In the genomic region with DNA sequence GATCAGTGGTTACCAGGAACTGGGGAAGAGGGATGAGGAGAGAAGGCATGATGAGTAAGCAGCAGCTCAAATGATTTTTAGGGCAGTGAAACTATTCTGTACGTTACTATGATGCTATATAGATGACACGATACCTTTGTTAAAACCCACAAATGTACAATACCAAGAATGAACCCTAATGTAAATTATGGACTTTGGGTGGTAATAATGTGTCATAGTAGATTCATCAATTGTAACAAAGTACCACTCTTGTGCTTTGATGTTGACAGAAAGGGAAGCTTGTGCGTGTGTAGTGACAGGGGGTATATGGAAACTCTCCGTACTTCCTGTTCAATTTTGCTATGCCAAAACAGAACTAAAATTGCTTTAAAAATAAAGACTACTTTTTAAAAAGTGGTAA, we compare ENCODE assay signal across 7 cellular contexts. TPM values are rescaled to one million over a fixed set of nuclear protein-coding genes. Genes with fewer than 3 reads are reported as not detected.
A peak's percentile ranks its signal among the peaks of the same experiment; 100 is the strongest.
DNase-seq lines count a peak whose midpoint lies in the region; ATAC-seq, FAIRE-seq and TF ChIP-seq lines count a peak whose summit lies in the region.
"Not testable (repeated sequence)": the region's sequence is repeated elsewhere in the genome, so short reads cannot be mapped to it uniquely, and the experiment has no call there.

No MANE protein-coding gene starts in this region.

- H3K36me3 ChIP-seq in SK-N-MC (ENCODE audit: insufficient read depth, low read length): not testable (repeated sequence)

- FAIRE-seq in GM12891 (lab: Jason Lieb, UNC): peak; percentile 85

- H3K4me3 ChIP-seq in SK-N-MC: not testable (repeated sequence)

- H3K9me3 Mint-ChIP-seq in activated CD4-positive, alpha-beta memory T cell treated with anti-CD3 and anti-CD28 coated beads for 36 hours; activated naive CD4-positive, alpha-beta T cell treated with anti-CD3 and anti-CD28 coated beads for 36 hours; central memory CD8-positive, alpha-beta T cell; memory B cell; stimulated activated effector memory CD8-positive, alpha-beta T cell treated with anti-CD3 and anti-CD28 coated beads, Interleukin-12 subunit alpha, Interleukin-12 subunit beta, amount 100 ng/mL, for 72 hours: not testable (repeated sequence)

- not testable (repeated sequence) for H3K9me3 ChIP-seq in SK-N-MC (ENCODE audit: low read depth, low read length)

- H3K27me3 Mint-ChIP-seq in activated CD4-positive, alpha-beta memory T cell treated with anti-CD3 and anti-CD28 coated beads for 36 hours; activated naive CD4-positive, alpha-beta T cell treated with anti-CD3 and anti-CD28 coated beads for 36 hours (ENCODE audit: low read depth); central memory CD8-positive, alpha-beta T cell; memory B cell: not testable (repeated sequence)

- not testable (repeated sequence) for DNase-seq in GM12891 (ENCODE audit: insufficient read length, low spot score); SK-N-MC (ENCODE audit: low read depth, low spot score); activated CD4-positive, alpha-beta memory T cell treated with anti-CD3 and anti-CD28 coated beads for 36 hours; central memory CD8-positive, alpha-beta T cell (ENCODE audit: low spot score in 2 of 2); memory B cell (ENCODE audit: low spot score in 2 of 2); stimulated activated effector memory CD8-positive, alpha-beta T cell treated with anti-CD3 and anti-CD28 coated beads, Interleukin-12 subunit alpha, Interleukin-12 subunit beta, amount 100 ng/mL, for 72 hours (ENCODE audit: low spot score in 2 of 2)
- peak; percentile 38 for DNase-seq in activated naive CD4-positive, alpha-beta T cell treated with anti-CD3 and anti-CD28 coated beads for 36 hours

- intact Hi-C loops in activated CD4-positive, alpha-beta memory T cell treated with anti-CD3 and anti-CD28 coated beads for 36 hours (cut with micrococcal nuclease): loop anchor here (1.0 to 5.0 kb wide), 2 partner anchors 12 to 131 kb away; a partner anchor contains a TSS
- intact Hi-C loops in activated naive CD4-positive, alpha-beta T cell treated with anti-CD3 and anti-CD28 coated beads for 36 hours (cut with micrococcal nuclease): loop anchor here (1.0 to 5.0 kb wide), 3 partner anchors 12 to 54 kb away; a partner anchor contains a TSS

- peaks cover 40% of the 10 kb centered on the region for H3K4me1 Mint-ChIP-seq in activated CD4-positive, alpha-beta memory T cell treated with anti-CD3 and anti-CD28 coated beads for 36 hours (ENCODE audit: low read depth)
- H3K4me1 Mint-ChIP-seq in activated naive CD4-positive, alpha-beta T cell treated with anti-CD3 and anti-CD28 coated beads for 36 hours (ENCODE audit: low read depth): peaks cover 32% of the 10 kb centered on the region
- peaks cover 21% of the 10 kb centered on the region for H3K4me1 Mint-ChIP-seq in central memory CD8-positive, alpha-beta T cell
- peaks cover 11% of the 10 kb centered on the region for H3K4me1 Mint-ChIP-seq in memory B cell
- H3K4me1 Mint-ChIP-seq in stimulated activated effector memory CD8-positive, alpha-beta T cell treated with anti-CD3 and anti-CD28 coated beads, Interleukin-12 subunit alpha, Interleukin-12 subunit beta, amount 100 ng/mL, for 72 hours: peaks cover 23% of the 10 kb centered on the region

- POLR2A ChIA-PET in activated CD4-positive, alpha-beta memory T cell treated with anti-CD3 and anti-CD28 coated beads for 36 hours (lab: Charles Lee): interaction anchor here (0.8 kb wide), 1 partner anchor 10 kb away, joined by 3 read pairs; no protein-coding TSS in a partner anchor

- H3K36me3 Mint-ChIP-seq in activated CD4-positive, alpha-beta memory T cell treated with anti-CD3 and anti-CD28 coated beads for 36 hours: peaks cover 27% of the 10 kb centered on the region
- H3K36me3 Mint-ChIP-seq in activated naive CD4-positive, alpha-beta T cell treated with anti-CD3 and anti-CD28 coated beads for 36 hours (ENCODE audit: low read depth): peaks cover 14% of the 10 kb centered on the region
- peaks cover 38% of the 10 kb centered on the region for H3K36me3 Mint-ChIP-seq in central memory CD8-positive, alpha-beta T cell (ENCODE audit: insufficient read depth)
- peaks cover 27% of the 10 kb centered on the region for H3K36me3 Mint-ChIP-seq in memory B cell
- H3K36me3 Mint-ChIP-seq in stimulated activated effector memory CD8-positive, alpha-beta T cell treated with anti-CD3 and anti-CD28 coated beads, Interleukin-12 subunit alpha, Interleukin-12 subunit beta, amount 100 ng/mL, for 72 hours: peaks cover 78% of the 10 kb centered on the region

- peak overlapping the region; percentile 76 for H3K27ac Mint-ChIP-seq in activated CD4-positive, alpha-beta memory T cell treated with anti-CD3 and anti-CD28 coated beads for 36 hours
- H3K27ac Mint-ChIP-seq in activated naive CD4-positive, alpha-beta T cell treated with anti-CD3 and anti-CD28 coated beads for 36 hours: peak overlapping the region; percentile 86
- H3K27ac Mint-ChIP-seq in central memory CD8-positive, alpha-beta T cell (ENCODE audit: low read depth): peak overlapping the region; percentile 10
- peak overlapping the region; percentile 72 for H3K27ac Mint-ChIP-seq in memory B cell
- H3K27ac Mint-ChIP-seq in stimulated activated effector memory CD8-positive, alpha-beta T cell treated with anti-CD3 and anti-CD28 coated beads, Interleukin-12 subunit alpha, Interleukin-12 subunit beta, amount 100 ng/mL, for 72 hours: peak overlapping the region; percentile 24

- peak overlapping the region; percentile 46; the same call in 1 of the 2 replicates for H3K27ac ChIP-seq in SK-N-MC

- CTCF ChIA-PET in activated CD4-positive, alpha-beta memory T cell treated with anti-CD3 and anti-CD28 coated beads for 36 hours (lab: Charles Lee): interaction anchor here (1.2 to 1.5 kb wide), 3 partner anchors 11 to 133 kb away, joined by 3 to 4 read pairs (median 4); a partner anchor contains a TSS
- CTCF ChIA-PET in activated naive CD4-positive, alpha-beta T cell treated with anti-CD3 and anti-CD28 coated beads for 36 hours (lab: Charles Lee): interaction anchor here (1.0 kb wide), 1 partner anchor 118 kb away, joined by 3 read pairs; no protein-coding TSS in a partner anchor

- peak overlapping the region; percentile 7 for H3K4me3 Mint-ChIP-seq in activated CD4-positive, alpha-beta memory T cell treated with anti-CD3 and anti-CD28 coated beads for 36 hours
- peak overlapping the region; percentile 30 for H3K4me3 Mint-ChIP-seq in activated naive CD4-positive, alpha-beta T cell treated with anti-CD3 and anti-CD28 coated beads for 36 hours
- H3K4me3 Mint-ChIP-seq in central memory CD8-positive, alpha-beta T cell; memory B cell: not testable (repeated sequence)
- peak overlapping the region; percentile 1 for H3K4me3 Mint-ChIP-seq in stimulated activated effector memory CD8-positive, alpha-beta T cell treated with anti-CD3 and anti-CD28 coated beads, Interleukin-12 subunit alpha, Interleukin-12 subunit beta, amount 100 ng/mL, for 72 hours

- ATAC-seq in central memory CD8-positive, alpha-beta T cell (replicated peaks; ENCODE audit: extremely low read depth, poor library complexity, severe bottlenecking): peak; percentile 64
- peak; percentile 83 for ATAC-seq in memory B cell (ENCODE audit: low read depth)
- peak; percentile 98 for ATAC-seq in stimulated activated effector memory CD8-positive, alpha-beta T cell treated with anti-CD3 and anti-CD28 coated beads, Interleukin-12 subunit alpha, Interleukin-12 subunit beta, amount 100 ng/mL, for 72 hours

- TF ChIP-seq POLR2A in GM12891 (IDR thresholded peaks at IDR 0.05; ENCODE audit: low read depth, low read length): not testable (repeated sequence)

- not testable (repeated sequence) for H3K9ac ChIP-seq in SK-N-MC (ENCODE audit: insufficient read length)

RNA-seq across cellular contexts. Expression of a gene that starts 51.6 kb away (rescaled TPM):
- 53.4 TPM for polyA plus RNA-seq in GM12891 (2012; ENCODE audit: low read depth, missing spikeins)
- 100 to 1,000 TPM; 114 to 117 TPM for total RNA-seq in activated CD4-positive, alpha-beta memory T cell treated with anti-CD3 and anti-CD28 coated beads for 36 hours
- 10 to 100 TPM; 85.0 to 92.4 TPM for total RNA-seq in activated naive CD4-positive, alpha-beta T cell treated with anti-CD3 and anti-CD28 coated beads for 36 hours

RNA-seq across cellular contexts. Expression of a gene that starts 54.5 kb away (rescaled TPM):
- 55.8 TPM for polyA plus RNA-seq in GM12891 (2012; ENCODE audit: low read depth, missing spikeins)
- total RNA-seq in activated CD4-positive, alpha-beta memory T cell treated with anti-CD3 and anti-CD28 coated beads for 36 hours: 10 to 100 TPM; 44.3 to 49.9 TPM
- total RNA-seq in activated naive CD4-positive, alpha-beta T cell treated with anti-CD3 and anti-CD28 coated beads for 36 hours: 10 to 100 TPM; 37.6 to 43.0 TPM

Comparison
In these comparisons a context has a peak if more than half of its experiments do, and no peak if none do; other contexts are left out.
1. H3K27ac Mint-ChIP-seq: peak in every context shown above with its lines; median percentile 86 in activated naive CD4-positive, alpha-beta T cell treated with anti-CD3 and anti-CD28 coated beads for 36 hours; 76 in activated CD4-positive, alpha-beta memory T cell treated with anti-CD3 and anti-CD28 coated beads for 36 hours; 72 in memory B cell; 24 in stimulated activated effector memory CD8-positive, alpha-beta T cell treated with anti-CD3 and anti-CD28 coated beads, Interleukin-12 subunit alpha, Interleukin-12 subunit beta, amount 100 ng/mL, for 72 hours; 10 in central memory CD8-positive, alpha-beta T cell.